Comparison of ENCODE assay signal across 9 cellular contexts in genomic region chr3:49930922-49931321, GRCh38. TPM values are rescaled to one million over a fixed set of nuclear protein-coding genes. Genes with fewer than 3 reads are reported as not detected.
DNase-seq lines count a peak whose midpoint lies in the region; ATAC-seq and TF ChIP-seq lines count a peak whose summit lies in the region.
"Had no signal": no experiment of that assay in that cellular context is flagged by ENCODE, and none has a peak within 500 bp of the region (broad histone marks: within the 10 kb centered on the region; RNA-seq: fewer than 3 reads in every experiment).

No MANE protein-coding gene starts in this region.

- H3K9me3 ChIP-seq in osteoblast (ENCODE audit: low read depth, low read length), result no peaks in the 10 kb centered on the region

- H2AFZ ChIP-seq in osteoblast (ENCODE audit: low read length), result peak overlapping the region; percentile 88

- H3K27ac ChIP-seq in VCaP (peak overlapping the region; percentile 89), osteoblast (ENCODE audit: low read depth, low read length) (no peak overlapping the region)

- TF ChIP-seq RAD21 in Ishikawa (IDR thresholded peaks at IDR 0.05; ENCODE audit: low read depth), result peak; percentile 37

- TF ChIP-seq CTCF in VCaP (conservative IDR thresholded peaks at IDR 0.05) (peak; percentile 30; the same call in 1 of the 2 replicates), osteoblast (IDR thresholded peaks at IDR 0.05; ENCODE audit: extremely low read depth, low read depth, low read length) (no peak)

- no peak for TF ChIP-seq EP300 in Ishikawa (IDR thresholded peaks at IDR 0.05; ENCODE audit: borderline replicate concordance)

- H4K20me1 ChIP-seq in osteoblast (ENCODE audit: insufficient read depth, low read length), result no peaks in the 10 kb centered on the region

- ATAC-seq in GM21526 (IDR thresholded peaks at IDR 0.05; ENCODE audit: low FRiP score, unreplicated experiment), result no peak

- DNase-seq in NCI-H1105 treated with DMSO at 0.1 percent for 48 hours (lab: John Stamatoyannopoulos, UW) (peak; percentile 8), NCI-H1105 (lab: John Stamatoyannopoulos, UW) (no peak), osteoblast (ENCODE audit: insufficient read length, low spot score, missing footprints) (peak; percentile 64), mesenteric fat pad (ENCODE audit: low spot score) (no peak), dermis blood vessel endothelial cell (no peak)
- DNase-seq: GOT3 had no signal

- H3K36me3 ChIP-seq in osteoblast (ENCODE audit: insufficient read depth, low read length), result no peaks in the 10 kb centered on the region

- H3K79me2 ChIP-seq in osteoblast (ENCODE audit: insufficient read depth, low read length), result peaks cover 12% of the 10 kb centered on the region

- H3K4me2 ChIP-seq in osteoblast (ENCODE audit: insufficient read depth, low read length), result no peak overlapping the region

- H3K27me3 ChIP-seq in osteoblast (ENCODE audit: insufficient read depth, low read length), result no peaks in the 10 kb centered on the region

- H3K4me1 ChIP-seq in osteoblast (ENCODE audit: insufficient read depth, low read length), result peaks cover 20% of the 10 kb centered on the region

- no peak overlapping the region for H3K4me3 ChIP-seq in osteoblast (ENCODE audit: insufficient read depth, low read length)

TF ChIP-seq in Ishikawa, 13 proteins besides CTCF, POLR2A, EP300 and RAD21:
- TF ChIP-seq TAF1 (IDR thresholded peaks at IDR 0.05; ENCODE audit: low read depth) (no peak), USF1 (IDR thresholded peaks at IDR 0.05) (no peak), CEBPB (IDR thresholded peaks at IDR 0.05) (no peak)

RNA-seq across cellular contexts. Expression of gene MON1A, which starts 1.3 kb away (rescaled TPM):
- total RNA-seq in osteoblast, result 13.0 and 14.1 TPM in 2 replicates
- 9.8 TPM for total RNA-seq in mesenteric fat pad
- total RNA-seq in dermis blood vessel endothelial cell, result 14.6 and 16.3 TPM in 2 replicates

RNA-seq across cellular contexts. Expression of gene RBM6, which starts 9.0 kb away (rescaled TPM):
- total RNA-seq in osteoblast (50.7 and 55.1 TPM in 2 replicates), mesenteric fat pad (79.6 TPM), dermis blood vessel endothelial cell (34.4 and 60.4 TPM in 2 replicates)

RNA-seq across cellular contexts. Expression of gene MST1R, which starts 27.2 kb away (rescaled TPM):
- total RNA-seq in osteoblast (0.72 and 1.8 TPM in 2 replicates), mesenteric fat pad (1.8 TPM), dermis blood vessel endothelial cell (0.34 and 0.65 TPM in 2 replicates)

Comparison
In these comparisons a context has a peak if more than half of its experiments do, and no peak if none do; other contexts are left out.
1. DNase-seq: peak in NCI-H1105 treated with DMSO at 0.1 percent for 48 hours (single experiment) and osteoblast (single experiment); none in NCI-H1105 (single experiment), mesenteric fat pad (single experiment) and dermis blood vessel endothelial cell (single experiment).